27 cellular contexts compared by ENCODE assay signal in the genomic region with DNA sequence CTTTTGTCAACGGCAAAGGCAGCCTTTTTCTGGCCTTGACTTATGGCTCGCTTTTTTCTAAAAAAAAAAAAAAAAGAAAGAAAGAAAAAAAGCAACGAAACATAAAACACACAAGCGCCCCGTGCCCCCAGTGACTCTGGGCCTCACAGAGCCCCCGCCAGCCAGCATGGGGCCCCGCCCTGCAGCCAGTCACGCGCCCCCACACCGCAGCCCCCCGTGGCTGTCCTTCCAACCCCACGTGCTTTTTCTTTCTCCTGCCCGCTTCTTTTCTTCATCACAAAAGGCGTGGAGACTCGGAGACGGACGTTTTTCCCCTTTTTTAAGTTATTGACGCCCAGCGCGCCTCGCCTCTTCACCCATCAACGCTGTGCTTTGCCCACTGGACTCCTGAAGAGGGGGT. TPM values are rescaled to one million over a fixed set of nuclear protein-coding genes. Genes with fewer than 3 reads are reported as not detected.
"Had no signal": no experiment of that assay in that cellular context is flagged by ENCODE, and none has a peak within 500 bp of the region (broad histone marks: within the 10 kb centered on the region; RNA-seq: fewer than 3 reads in every experiment).

No MANE protein-coding gene starts in this region.

- H3K9me3 ChIP-seq: gastrocnemius medialis, ovary, psoas muscle, suprapubic skin, transverse colon, upper lobe of right lung, uterus had no signal

- DNase-seq: dorsolateral prefrontal cortex; effector CD4-positive, alpha-beta T cell; foreskin fibroblast; gastrocnemius medialis; head of caudate nucleus; mesenchymal stem cell; naive thymus-derived CD4-positive, alpha-beta T cell; occipital lobe; stimulated activated CD4-positive, alpha-beta T cell treated with anti-CD3 and anti-CD28 coated beads, Interleukin-12 subunit alpha, Interleukin-12 subunit beta, amount 100 ng/mL, for 4 hours; stimulated activated CD4-positive, alpha-beta T cell treated with anti-CD3 and anti-CD28 coated beads, Interleukin-1b, Interleukin-23, amount 100 ng/mL, for 48 hours; stimulated activated CD4-positive, alpha-beta T cell treated with anti-CD3 and anti-CD28 coated beads, Interleukin-4, amount 100 ng/mL, for 1 hour; stimulated activated CD8-positive, alpha-beta memory T cell treated with anti-CD3 and anti-CD28 coated beads, Interleukin-4, amount 100 ng/mL, for 48 hours; stimulated activated naive CD4-positive, alpha-beta T cell; stimulated activated naive CD8-positive, alpha-beta T cell treated with anti-CD3 and anti-CD28 coated beads, Interleukin-15, amount 100 ng/mL, for 72 hours; transverse colon; upper lobe of right lung; uterus had no signal

- H3K4me2 ChIP-seq: smooth muscle cell had no signal

- H3K4me3 ChIP-seq: dorsolateral prefrontal cortex, gastrocnemius medialis, ovary, psoas muscle, smooth muscle cell, suprapubic skin, transverse colon, upper lobe of right lung, uterus had no signal

- H3K27me3 ChIP-seq: dorsolateral prefrontal cortex, gastrocnemius medialis, ovary, suprapubic skin, transverse colon, upper lobe of right lung, uterus had no signal

- H3K36me3 ChIP-seq: ovary, uterus had no signal

- ATAC-seq: gastrocnemius medialis; naive thymus-derived CD4-positive, alpha-beta T cell; psoas muscle; sciatic nerve; stimulated activated naive CD8-positive, alpha-beta T cell treated with anti-CD3 and anti-CD28 coated beads, Interleukin-15, amount 100 ng/mL, for 72 hours; upper lobe of right lung had no signal

- H3K27ac ChIP-seq: gastrocnemius medialis, ovary, psoas muscle, suprapubic skin, transverse colon, upper lobe of right lung, uterus had no signal

- FAIRE-seq: colon, keratinocyte had no signal

- H3K4me1 ChIP-seq: gastrocnemius medialis, psoas muscle, uterus had no signal

RNA-seq across cellular contexts. Expression of gene GNA15, which starts 14.4 kb away (rescaled TPM):
- total RNA-seq: lung microvascular endothelial cell, renal cortical epithelial cell had no signal

RNA-seq across cellular contexts. Expression of gene S1PR4, which starts 57.2 kb away (rescaled TPM):
- total RNA-seq: mesothelial cell of epicardium, smooth muscle cell had no signal
- polyA plus RNA-seq: smooth muscle cell had no signal
